ENCODE assay signal across 13 cellular contexts in genomic region chr16:56301391-56301850, GRCh38.
DNase-seq lines count a peak whose midpoint lies in the region; ATAC-seq and TF ChIP-seq lines count a peak whose summit lies in the region.
"Had no signal": no experiment of that assay in that cellular context is flagged by ENCODE, and none has a peak within 500 bp of the region (broad histone marks: within the 10 kb centered on the region; RNA-seq: fewer than 3 reads in every experiment).

No MANE protein-coding gene starts in this region.

- peak; percentile 41 for DNase-seq in DMS79 treated with DMSO at 0.1 percent for 48 hours (lab: John Stamatoyannopoulos, UW)
- peak; percentile 13 for DNase-seq in PC-3
- DNase-seq in epidermal melanocyte (ENCODE audit: insufficient read length, low spot score), result peak; percentile 48
- DNase-seq in occipital lobe (lab: John Stamatoyannopoulos, UW), result peak; percentile 55
- no peak for DNase-seq in NCI-H526 (lab: John Stamatoyannopoulos, UW)
- DNase-seq in AML-193 (lab: John Stamatoyannopoulos, UW), result no peak
- DNase-seq: central memory CD4-positive, alpha-beta T cell; glutamatergic neuron; NCI-H1436 had no signal

- H3K27ac ChIP-seq in PC-3 (ENCODE audit: low read length), result no peak overlapping the region
- H3K27ac ChIP-seq: VCaP had no signal

- no peaks in the 10 kb centered on the region for H3F3A ChIP-seq in PC-3 (ENCODE audit: low read length, unreplicated experiment)

- H3K79me2 ChIP-seq in PC-3 (ENCODE audit: low read length), result no peaks in the 10 kb centered on the region

- H3K4me3 ChIP-seq in PC-3 (ENCODE audit: low read length), result no peak overlapping the region
- H3K4me3 ChIP-seq: tibial nerve had no signal

- no TSS peak for BruUV-seq in PC-3 (replicated peaks; lab: Mats Ljungman, UMichigan)

- H3K27me3 ChIP-seq in PC-3 (ENCODE audit: low read length), result peaks cover 34% of the 10 kb centered on the region
- H3K27me3 ChIP-seq: tibial nerve had no signal

- no peak overlapping the region for H3K4me2 ChIP-seq in PC-3 (ENCODE audit: low read length)

- H3K36me3 ChIP-seq in PC-3 (ENCODE audit: low read depth, low read length), result no peaks in the 10 kb centered on the region
- H3K36me3 ChIP-seq: tibial nerve had no signal

- POLR2A ChIA-PET in PC-3 (lab: Charles Lee; ENCODE audit: unreplicated experiment), result no interaction called here

- CTCF ChIA-PET in PC-3 (lab: Charles Lee), result no interaction called here

- no peak overlapping the region for H2AFZ ChIP-seq in PC-3 (ENCODE audit: low read length)

- H3K9me3 ChIP-seq in PC-3 (ENCODE audit: low read length), result no peaks in the 10 kb centered on the region
- H3K9me3 ChIP-seq: tibial nerve had no signal

- no peaks in the 10 kb centered on the region for H3K9me2 ChIP-seq in PC-3 (replicated peaks; ENCODE audit: low read length)

- H3K9ac ChIP-seq in PC-3 (ENCODE audit: low read length), result no peak overlapping the region

- intact Hi-C loops in PC-3 (cut with micrococcal nuclease), result no loop called here

- no peaks in the 10 kb centered on the region for H4K20me1 ChIP-seq in PC-3 (ENCODE audit: low read length)

- no peak; the same call in 1 of the 2 replicates for ATAC-seq in PC-3
- ATAC-seq in GM21737 (IDR thresholded peaks at IDR 0.05; ENCODE audit: unreplicated experiment), result no peak
- no peak for ATAC-seq in GM21515 (IDR thresholded peaks at IDR 0.05; ENCODE audit: unreplicated experiment)

- H3K4me1 ChIP-seq in PC-3 (ENCODE audit: insufficient read depth, low read length), result no peaks in the 10 kb centered on the region

- TF ChIP-seq CTCF in PC-3 (conservative IDR thresholded peaks at IDR 0.05; ENCODE audit: low read depth, low read length), result no peak

Comparison
In these comparisons a context has a peak if more than half of its experiments do, and no peak if none do; other contexts are left out.
1. DNase-seq: peak in DMS79 treated with DMSO at 0.1 percent for 48 hours (single experiment), PC-3 (single experiment), epidermal melanocyte (single experiment) and occipital lobe (single experiment); none in NCI-H526 (0 of 2) and AML-193 (0 of 2).